Comparison of ENCODE assay signal across 10 cellular contexts in the genomic region with DNA sequence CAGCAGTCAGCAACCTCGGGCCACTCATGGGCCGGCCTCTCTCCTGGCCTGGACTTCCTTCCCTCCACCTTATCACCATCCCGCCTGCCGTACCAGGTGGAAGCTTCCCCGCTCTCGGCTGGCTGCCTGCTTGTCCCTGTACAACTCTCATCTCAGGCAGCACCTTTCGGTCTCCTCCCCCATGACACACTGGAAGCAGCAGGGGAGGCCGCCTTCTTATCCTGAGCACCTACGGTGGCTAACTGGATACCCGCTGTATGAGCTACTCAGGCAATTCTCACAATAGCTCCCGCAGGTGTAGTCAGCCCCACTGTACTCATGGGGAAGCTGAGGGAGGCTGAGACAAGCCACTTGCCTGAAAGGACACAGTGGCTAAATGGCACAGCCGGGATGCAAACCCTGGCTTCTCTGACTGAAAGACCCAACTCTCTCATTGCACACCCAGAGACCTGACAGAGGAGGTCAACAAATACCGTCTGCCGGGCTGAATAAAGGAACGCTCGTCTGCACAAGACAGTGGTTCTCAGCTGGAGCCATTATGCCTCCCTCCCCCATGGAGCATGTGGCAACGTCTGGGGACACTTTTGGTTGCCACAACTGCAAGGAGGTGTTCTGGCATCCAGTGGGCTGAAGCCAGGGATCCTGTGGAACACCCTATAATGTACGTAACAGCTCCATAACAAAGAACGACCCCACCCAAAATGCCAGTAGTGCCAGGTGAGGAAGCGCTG. TPM values are rescaled to one million over a fixed set of nuclear protein-coding genes. Genes with fewer than 3 reads are reported as not detected.
A peak's percentile ranks its signal among the peaks of the same experiment; 100 is the strongest.
DNase-seq lines count a peak whose midpoint lies in the region; ATAC-seq and TF ChIP-seq lines count a peak whose summit lies in the region.
"Had no signal": no experiment of that assay in that cellular context is flagged by ENCODE, and none has a peak within 500 bp of the region (broad histone marks: within the 10 kb centered on the region; RNA-seq: fewer than 3 reads in every experiment).

No MANE protein-coding gene starts in this region.

- H3K36me3 Mint-ChIP-seq in activated naive CD4-positive, alpha-beta T cell treated with anti-CD3 and anti-CD28 coated beads, Interleukin-2, amount 10 ng/mL, durations not matched to agents 7 days and 5 days, result peaks cover 79% of the 10 kb centered on the region
- no peaks in the 10 kb centered on the region for H3K36me3 Mint-ChIP-seq in naive B cell

- in situ Hi-C loops in brain microvascular endothelial cell (cut with HindIII; ENCODE audit: low pct_ligation_motif_present, low sequenced_read_pairs), result no loop called here

- H3K4me1 ChIP-seq in DOHH2 (ENCODE audit: control insufficient read depth, low read length), result peaks cover 69% of the 10 kb centered on the region

- H3K9me2 ChIP-seq in DOHH2 (replicated peaks; ENCODE audit: control insufficient read depth, low read length), result no peaks in the 10 kb centered on the region

- DNase-seq in MV-4-11 (lab: John Stamatoyannopoulos, UW), result peak; percentile 8
- peak; percentile 39 for DNase-seq in activated naive CD4-positive, alpha-beta T cell treated with anti-CD3 and anti-CD28 coated beads, Interleukin-2, amount 10 ng/mL, durations not matched to agents 7 days and 5 days
- no peak for DNase-seq in naive B cell
- no peak for DNase-seq in brain microvascular endothelial cell
- no peak for DNase-seq in NCI-H526 treated with DMSO at 0.1 percent for 48 hours (lab: John Stamatoyannopoulos, UW)
- no peak for DNase-seq in activated gamma-delta T cell (lab: John Stamatoyannopoulos, UW)
- DNase-seq: hypothalamus, NCI-H526 had no signal

- peak overlapping the region; percentile 95 for H3K4me3 Mint-ChIP-seq in activated naive CD4-positive, alpha-beta T cell treated with anti-CD3 and anti-CD28 coated beads, Interleukin-2, amount 10 ng/mL, durations not matched to agents 7 days and 5 days
- peak overlapping the region; percentile 76 to 92 (median 90) for H3K4me3 Mint-ChIP-seq in naive B cell

- H3K9me3 ChIP-seq in DOHH2 (ENCODE audit: control insufficient read depth, insufficient read depth, low read length), result no peaks in the 10 kb centered on the region

- peaks cover 83% of the 10 kb centered on the region for H3K79me2 ChIP-seq in DOHH2 (ENCODE audit: control insufficient read depth, low read length)

- CTCF ChIA-PET in activated naive CD4-positive, alpha-beta T cell treated with anti-CD3 and anti-CD28 coated beads, Interleukin-2, amount 10 ng/mL, durations not matched to agents 7 days and 5 days (lab: Charles Lee), result interaction anchor here (0.8 to 8.5 kb wide), 2 partner anchors 9 to 266 kb away, joined by 3 to 116 read pairs; a partner anchor contains a TSS

- H3K27ac Mint-ChIP-seq in activated naive CD4-positive, alpha-beta T cell treated with anti-CD3 and anti-CD28 coated beads, Interleukin-2, amount 10 ng/mL, durations not matched to agents 7 days and 5 days, result peak overlapping the region; percentile 96
- H3K27ac Mint-ChIP-seq in naive B cell, result peak overlapping the region; percentile 96 to 99 (median 97)

- peaks cover 15% of the 10 kb centered on the region for H3F3A ChIP-seq in DOHH2 (ENCODE audit: control insufficient read depth, insufficient read depth)

- no peaks in the 10 kb centered on the region for H3K27me3 ChIP-seq in DOHH2 (ENCODE audit: control insufficient read depth, low read length)
- no peaks in the 10 kb centered on the region for H3K27me3 ChIP-seq in brain microvascular endothelial cell (replicated peaks)

- H3K4me3 ChIP-seq in DOHH2 (ENCODE audit: low read length) (peak overlapping the region; percentile 75), brain microvascular endothelial cell (ENCODE audit: low read depth, low read length) (no peak overlapping the region)

- H3K27ac ChIP-seq in DOHH2 (ENCODE audit: low read depth, low read length) (peak overlapping the region; percentile 83), brain microvascular endothelial cell (no peak overlapping the region)

- no peak for ATAC-seq in naive B cell (ENCODE audit: low read depth in 2 of 2)
- no peak for ATAC-seq in HG02623 (IDR thresholded peaks at IDR 0.05; ENCODE audit: unreplicated experiment)

- H3K27me3 Mint-ChIP-seq in activated naive CD4-positive, alpha-beta T cell treated with anti-CD3 and anti-CD28 coated beads, Interleukin-2, amount 10 ng/mL, durations not matched to agents 7 days and 5 days, result no peaks in the 10 kb centered on the region
- no peaks in the 10 kb centered on the region for H3K27me3 Mint-ChIP-seq in naive B cell

- H3K4me1 Mint-ChIP-seq in activated naive CD4-positive, alpha-beta T cell treated with anti-CD3 and anti-CD28 coated beads, Interleukin-2, amount 10 ng/mL, durations not matched to agents 7 days and 5 days, result peaks cover 92% of the 10 kb centered on the region
- H3K4me1 Mint-ChIP-seq in naive B cell, result peaks cover 63 to 94% (median 89%) of the 10 kb centered on the region in 3 donors

- H3K36me3 ChIP-seq in DOHH2 (ENCODE audit: control insufficient read depth, low read length), result peaks cover 8% of the 10 kb centered on the region
- no peaks in the 10 kb centered on the region for H3K36me3 ChIP-seq in brain microvascular endothelial cell (replicated peaks)

- H3K4me2 ChIP-seq in DOHH2 (ENCODE audit: low read length), result peak overlapping the region; percentile 98

- TF ChIP-seq CTCF in DOHH2 (IDR thresholded peaks at IDR 0.05; ENCODE audit: low read depth, low read length, poor library complexity, severe bottlenecking) (no peak), brain microvascular endothelial cell (IDR thresholded peaks at IDR 0.05; ENCODE audit: low read depth, low read length, missing control alignments) (no peak)

- no peaks in the 10 kb centered on the region for H4K20me1 ChIP-seq in DOHH2 (ENCODE audit: control insufficient read depth, insufficient read depth, low read depth, low read length)

- H3K9me3 Mint-ChIP-seq in activated naive CD4-positive, alpha-beta T cell treated with anti-CD3 and anti-CD28 coated beads, Interleukin-2, amount 10 ng/mL, durations not matched to agents 7 days and 5 days, result no peaks in the 10 kb centered on the region
- H3K9me3 Mint-ChIP-seq in naive B cell, result no peaks in the 10 kb centered on the region

RNA-seq across cellular contexts. Expression of a gene that starts 9.6 kb away (rescaled TPM):
- 10 to 100 TPM; 12.2 to 73.3 (median 36.3) TPM for polyA plus RNA-seq in naive B cell (ENCODE audit: low read depth in 6 of 6)

RNA-seq across cellular contexts. Expression of a gene that starts 15.5 kb away (rescaled TPM):
- polyA plus RNA-seq in naive B cell (ENCODE audit: low read depth in 6 of 6), result not detected

Comparison
In these comparisons a context has a peak if more than half of its experiments do, and no peak if none do; other contexts are left out.
1. DNase-seq: peak in MV-4-11 (single experiment) and activated naive CD4-positive, alpha-beta T cell treated with anti-CD3 and anti-CD28 coated beads, Interleukin-2, amount 10 ng/mL, durations not matched to agents 7 days and 5 days (single experiment); none in naive B cell (single experiment), brain microvascular endothelial cell (single experiment), NCI-H526 treated with DMSO at 0.1 percent for 48 hours (single experiment) and activated gamma-delta T cell (single experiment).